Comparison of ENCODE assay signal across 8 cellular contexts in the genomic region with DNA sequence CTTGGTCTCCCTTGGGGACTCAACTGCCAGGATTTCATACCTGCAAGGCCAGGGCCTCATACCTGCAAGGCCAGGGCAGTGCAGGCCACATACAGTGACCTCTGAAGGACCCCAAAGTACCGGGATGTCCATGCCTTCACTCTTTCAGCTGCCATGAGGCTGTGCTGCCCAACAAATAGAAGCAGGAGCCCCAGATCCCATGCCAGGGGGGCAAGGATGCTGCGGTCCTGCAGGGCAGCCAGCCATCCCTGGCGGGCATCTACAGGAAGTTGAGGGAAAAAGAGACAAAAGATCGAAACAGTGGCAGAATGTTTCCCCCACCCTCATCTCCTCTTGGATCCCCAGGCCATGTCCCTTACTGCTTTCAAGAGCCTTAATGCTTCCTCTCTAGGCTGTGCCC.
DNase-seq lines count a peak whose midpoint lies in the region; ATAC-seq and TF ChIP-seq lines count a peak whose summit lies in the region.

No MANE protein-coding gene starts in this region.

- H3K27me3 ChIP-seq in mucosa of stomach (ENCODE audit: control insufficient read depth, insufficient read depth, low read length), result peaks cover 3% of the 10 kb centered on the region

- no peak for TF ChIP-seq CTCF in cardiac fibroblast (IDR thresholded peaks at IDR 0.05; ENCODE audit: low read depth, low read length)

- peaks cover 34% of the 10 kb centered on the region for H3K4me1 ChIP-seq in mucosa of stomach (ENCODE audit: control insufficient read depth, insufficient read depth, low read length)

- peak overlapping the region; percentile 88 for H3K27ac Mint-ChIP-seq in stimulated activated naive CD8-positive, alpha-beta T cell treated with anti-CD3 and anti-CD28 coated beads, Interleukin-15, Interleukin-2, amounts not matched to agents 100 ng/mL and 50 ng/mL, for 24 hours

- H3K4me3 ChIP-seq in cardiac fibroblast (replicated peaks in 1 of 2; ENCODE audit: low read depth in 2 of 2, low read length in 2 of 2) (peak overlapping the region; percentile 74 to 77), mucosa of stomach (ENCODE audit: low read length) (peak overlapping the region; percentile 74)

- peak overlapping the region; percentile 95 for H3K4me3 Mint-ChIP-seq in stimulated activated naive CD8-positive, alpha-beta T cell treated with anti-CD3 and anti-CD28 coated beads, Interleukin-15, Interleukin-2, amounts not matched to agents 100 ng/mL and 50 ng/mL, for 24 hours

- no peak for DNase-seq in stimulated activated naive CD8-positive, alpha-beta T cell treated with anti-CD3 and anti-CD28 coated beads, Interleukin-15, Interleukin-2, amounts not matched to agents 100 U/mL and 50 U/mL, for 24 hours
- DNase-seq in cardiac fibroblast (ENCODE audit: low read depth in 2 of 2) (no peak), GOT3 (lab: John Stamatoyannopoulos, UW) (no peak), putamen (ENCODE audit: low spot score) (no peak)
- DNase-seq in activated CD4-positive, CD25-positive, alpha-beta regulatory T cell (lab: John Stamatoyannopoulos, UW), result no peak

- peaks cover 8% of the 10 kb centered on the region for H3K36me3 Mint-ChIP-seq in stimulated activated naive CD8-positive, alpha-beta T cell treated with anti-CD3 and anti-CD28 coated beads, Interleukin-15, Interleukin-2, amounts not matched to agents 100 ng/mL and 50 ng/mL, for 24 hours (ENCODE audit: low read depth)

- no peaks in the 10 kb centered on the region for H3K27me3 Mint-ChIP-seq in stimulated activated naive CD8-positive, alpha-beta T cell treated with anti-CD3 and anti-CD28 coated beads, Interleukin-15, Interleukin-2, amounts not matched to agents 100 ng/mL and 50 ng/mL, for 24 hours

- H3K9ac ChIP-seq in mucosa of stomach (ENCODE audit: low read length), result peak overlapping the region; percentile 50

- peaks cover 41% of the 10 kb centered on the region for H3K4me1 Mint-ChIP-seq in stimulated activated naive CD8-positive, alpha-beta T cell treated with anti-CD3 and anti-CD28 coated beads, Interleukin-15, Interleukin-2, amounts not matched to agents 100 ng/mL and 50 ng/mL, for 24 hours (ENCODE audit: low read depth)

- no peak for ATAC-seq in stimulated activated naive CD8-positive, alpha-beta T cell treated with anti-CD3 and anti-CD28 coated beads, Interleukin-15, Interleukin-2, amounts not matched to agents 100 U/mL and 50 U/mL, for 24 hours
- ATAC-seq in GM21381 (IDR thresholded peaks at IDR 0.05; ENCODE audit: unreplicated experiment), result no peak

- H3K9me3 ChIP-seq in mucosa of stomach (ENCODE audit: control insufficient read depth, low read length), result no peaks in the 10 kb centered on the region

- no peaks in the 10 kb centered on the region for H3K36me3 ChIP-seq in mucosa of stomach (ENCODE audit: control insufficient read depth, insufficient read depth, low read length)

- no peaks in the 10 kb centered on the region for H3K9me3 Mint-ChIP-seq in stimulated activated naive CD8-positive, alpha-beta T cell treated with anti-CD3 and anti-CD28 coated beads, Interleukin-15, Interleukin-2, amounts not matched to agents 100 ng/mL and 50 ng/mL, for 24 hours
